Comparison of ENCODE assay signal across 8 cellular contexts in the genomic region with DNA sequence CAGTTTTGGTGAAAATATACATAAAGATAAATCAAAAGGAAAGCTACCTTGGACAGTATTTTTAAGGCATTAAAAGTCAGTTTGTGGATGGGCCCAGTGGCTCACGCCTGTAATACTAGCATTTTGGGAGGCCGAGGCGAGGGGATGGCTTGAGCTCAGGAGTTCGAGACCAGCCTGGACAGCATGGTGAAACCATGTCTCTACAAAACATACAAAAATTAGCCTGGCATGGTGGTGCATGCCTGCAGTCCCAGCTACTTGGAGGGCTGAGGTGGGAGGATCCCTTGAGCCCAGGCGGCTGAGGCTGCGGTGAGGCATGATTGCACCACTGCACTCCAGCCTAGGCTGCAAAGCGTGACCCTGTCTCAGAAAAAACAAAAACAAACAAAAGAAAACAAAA.
"Had no signal": no experiment of that assay in that cellular context is flagged by ENCODE, and none has a peak within 500 bp of the region (broad histone marks: within the 10 kb centered on the region; RNA-seq: fewer than 3 reads in every experiment).

No MANE protein-coding gene starts in this region.

- ATAC-seq: GM12878 had no signal

- FAIRE-seq: G401.6, GM12878, GM12891, GM12892, GM18507, GM19239 had no signal

- DNase-seq: GDM1, GF-D8 had no signal

- H3K4me3 ChIP-seq: GM12878 had no signal
